In the genomic region with DNA sequence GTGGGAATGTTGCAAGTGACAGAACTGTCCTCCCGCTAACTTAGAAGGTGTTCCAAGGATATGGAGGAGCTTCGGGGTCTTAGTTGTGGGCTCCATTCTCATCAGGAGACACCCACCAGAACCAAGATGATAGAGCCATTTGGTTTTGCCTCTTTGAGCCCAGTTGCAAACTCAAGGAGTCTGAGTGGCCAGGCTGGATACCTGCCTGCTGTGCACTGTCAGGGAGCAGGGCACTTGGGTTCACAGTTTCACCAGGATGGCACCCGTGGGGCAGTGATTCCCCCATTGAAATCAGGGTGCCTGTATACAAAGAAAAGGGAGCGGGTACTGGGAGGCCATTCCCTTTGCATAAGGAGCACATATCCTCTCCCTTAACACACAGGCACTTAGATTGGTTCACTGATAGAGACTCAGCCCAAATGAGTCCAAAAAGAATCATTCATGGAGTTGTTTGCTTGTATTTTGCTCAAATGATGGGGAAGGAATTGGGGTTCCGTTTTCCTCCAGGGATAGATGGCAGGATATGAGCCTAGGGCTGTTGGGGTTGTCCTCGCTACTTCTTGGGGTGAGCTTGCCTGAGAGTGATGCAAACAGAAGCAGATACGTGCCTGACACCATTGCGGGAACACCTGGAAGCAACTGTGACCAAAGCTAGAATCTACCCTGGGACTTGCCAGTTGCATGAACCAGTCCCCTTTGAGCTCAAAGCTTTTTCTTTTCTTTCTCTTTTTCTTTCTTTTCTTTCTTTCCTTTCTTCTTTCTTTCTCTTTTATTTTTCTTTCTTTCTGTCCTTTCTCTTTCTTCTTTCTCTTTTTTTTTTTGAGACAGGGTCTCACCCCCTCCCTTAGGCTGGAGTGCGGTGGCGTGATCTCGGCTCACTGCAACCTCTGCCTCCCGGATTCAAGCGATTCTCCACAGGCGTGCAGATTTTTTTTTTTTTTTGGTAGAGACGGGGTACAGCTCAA, we compare ENCODE assay signal across 11 cellular contexts. TPM values are rescaled to one million over a fixed set of nuclear protein-coding genes. Genes with fewer than 3 reads are reported as not detected.
A peak's percentile ranks its signal among the peaks of the same experiment; 100 is the strongest.
DNase-seq lines count a peak whose midpoint lies in the region; ATAC-seq and TF ChIP-seq lines count a peak whose summit lies in the region.
"Had no signal": no experiment of that assay in that cellular context is flagged by ENCODE, and none has a peak within 500 bp of the region (broad histone marks: within the 10 kb centered on the region; RNA-seq: fewer than 3 reads in every experiment).

No MANE protein-coding gene starts in this region.

- H3K4me3 ChIP-seq in PC-3 (ENCODE audit: low read length): peak overlapping the region; percentile 82; the same call in 1 of the 2 replicates
- H3K4me3 ChIP-seq in effector memory CD4-positive, alpha-beta T cell (ENCODE audit: insufficient read depth, low read depth, low read length, poor library complexity, severe bottlenecking): peak overlapping the region; percentile 53

- ATAC-seq in PC-3: no peak
- ATAC-seq in stimulated activated naive B cell treated with anti-CD40 and anti-IgM and Interleukin-4, amounts not matched to agents 10 μg/mL and 1 μg/mL and 100 μg/mL, for 72 hours (replicated peaks): no peak

- no peak overlapping the region for H3K27ac ChIP-seq in PC-3 (ENCODE audit: low read length)
- H3K27ac ChIP-seq in effector memory CD4-positive, alpha-beta T cell (ENCODE audit: insufficient read depth, low read length, poor library complexity, severe bottlenecking): peak overlapping the region; percentile 93
- H3K27ac ChIP-seq: epithelial cell of prostate had no signal

- peak overlapping the region; percentile 97 for H3K4me2 ChIP-seq in PC-3 (ENCODE audit: low read length)

- DNase-seq in activated T-cell treated with anti-CD3 and anti-CD28 coated beads, Interleukin-2, amount 50 U/mL, for 24 hours: peak; percentile 56
- no peak for DNase-seq in activated T-cell treated with anti-CD3 and anti-CD28 coated beads for 4 hours
- DNase-seq in PC-3: no peak
- peak in 1 of 3 donors; percentile 44 for DNase-seq in effector memory CD4-positive, alpha-beta T cell
- no peak for DNase-seq in stimulated activated naive B cell treated with anti-CD40 and anti-IgM and Interleukin-4, amounts not matched to agents 10 μg/mL and 1 μg/mL and 100 μg/mL, for 72 hours
- DNase-seq in GDM1 (lab: John Stamatoyannopoulos, UW): no peak
- DNase-seq in putamen (ENCODE audit: low spot score): no peak
- no peak for DNase-seq in DMS153 (lab: John Stamatoyannopoulos, UW)
- DNase-seq: NCI-H1436 had no signal

- intact Hi-C loops in PC-3 (cut with micrococcal nuclease): loop anchor here (2.0 kb wide), 2 partner anchors 19 to 127 kb away; partner anchors contain the start of gene GRK6

- H3K36me3 Mint-ChIP-seq in activated T-cell treated with anti-CD3 and anti-CD28 coated beads, Interleukin-2, amount 50 U/mL, for 24 hours (ENCODE audit: low read depth): peaks cover 36% of the 10 kb centered on the region
- peaks cover 12 to 15% of the 10 kb centered on the region in 2 donors for H3K36me3 Mint-ChIP-seq in stimulated activated naive B cell treated with anti-CD40 and anti-IgM and Interleukin-4, amounts not matched to agents 10 μg/mL and 1 μg/mL and 100 μg/mL, for 72 hours

- peaks cover 23% of the 10 kb centered on the region for H3K4me1 ChIP-seq in PC-3 (ENCODE audit: insufficient read depth, low read length)
- H3K4me1 ChIP-seq in effector memory CD4-positive, alpha-beta T cell (ENCODE audit: control insufficient read depth, insufficient read depth, low read length, poor library complexity, severe bottlenecking): peaks cover 54% of the 10 kb centered on the region

- no peaks in the 10 kb centered on the region for H4K20me1 ChIP-seq in PC-3 (ENCODE audit: low read length)

- no peaks in the 10 kb centered on the region for H3K9me3 Mint-ChIP-seq in activated T-cell treated with anti-CD3 and anti-CD28 coated beads, Interleukin-2, amount 50 U/mL, for 24 hours
- no peaks in the 10 kb centered on the region for H3K9me3 Mint-ChIP-seq in stimulated activated naive B cell treated with anti-CD40 and anti-IgM and Interleukin-4, amounts not matched to agents 10 μg/mL and 1 μg/mL and 100 μg/mL, for 72 hours

- peak overlapping the region; percentile 75 for H3K9ac ChIP-seq in PC-3 (ENCODE audit: low read length)

- H3K36me3 ChIP-seq in PC-3 (ENCODE audit: low read depth, low read length): peaks cover 7% of the 10 kb centered on the region; the same call in 1 of the 2 replicates
- peaks cover 32% of the 10 kb centered on the region for H3K36me3 ChIP-seq in effector memory CD4-positive, alpha-beta T cell (ENCODE audit: control insufficient read depth, insufficient read depth, low read length)

- peak overlapping the region; percentile 91 for H3K27ac Mint-ChIP-seq in activated T-cell treated with anti-CD3 and anti-CD28 coated beads, Interleukin-2, amount 50 U/mL, for 24 hours
- H3K27ac Mint-ChIP-seq in stimulated activated naive B cell treated with anti-CD40 and anti-IgM and Interleukin-4, amounts not matched to agents 10 μg/mL and 1 μg/mL and 100 μg/mL, for 72 hours: peak overlapping the region; percentile 94

- H3K4me1 Mint-ChIP-seq in activated T-cell treated with anti-CD3 and anti-CD28 coated beads, Interleukin-2, amount 50 U/mL, for 24 hours (ENCODE audit: low read depth): peaks cover 66% of the 10 kb centered on the region
- H3K4me1 Mint-ChIP-seq in stimulated activated naive B cell treated with anti-CD40 and anti-IgM and Interleukin-4, amounts not matched to agents 10 μg/mL and 1 μg/mL and 100 μg/mL, for 72 hours: peaks cover 41 to 60% of the 10 kb centered on the region in 2 donors

- POLR2A ChIA-PET in PC-3 (lab: Charles Lee; ENCODE audit: unreplicated experiment): interaction anchor here (0.6 to 1.3 kb wide), 3 partner anchors 19 to 52 kb away, joined by 3 to 7 read pairs (median 3); partner anchors contain the start of gene GRK6

- peaks cover 48% of the 10 kb centered on the region for H3K79me2 ChIP-seq in PC-3 (ENCODE audit: low read length)

- H3F3A ChIP-seq in PC-3 (ENCODE audit: low read length, unreplicated experiment): peaks cover 7% of the 10 kb centered on the region

- CTCF ChIA-PET in PC-3 (lab: Charles Lee): interaction anchor here (0.5 to 2.2 kb wide), 4 partner anchors 10 to 41 kb away, joined by 3 to 7 read pairs (median 4); partner anchors contain the start of gene GRK6

- H3K27me3 Mint-ChIP-seq in activated T-cell treated with anti-CD3 and anti-CD28 coated beads, Interleukin-2, amount 50 U/mL, for 24 hours: no peaks in the 10 kb centered on the region
- no peaks in the 10 kb centered on the region for H3K27me3 Mint-ChIP-seq in stimulated activated naive B cell treated with anti-CD40 and anti-IgM and Interleukin-4, amounts not matched to agents 10 μg/mL and 1 μg/mL and 100 μg/mL, for 72 hours

- BruUV-seq in PC-3 (replicated peaks; lab: Mats Ljungman, UMichigan): TSS peak; percentile 29

- no peaks in the 10 kb centered on the region for H3K27me3 ChIP-seq in PC-3 (ENCODE audit: low read length)
- H3K27me3 ChIP-seq in effector memory CD4-positive, alpha-beta T cell (replicated peaks; ENCODE audit: control insufficient read depth, insufficient read depth, low read length, poor library complexity, severe bottlenecking): no peaks in the 10 kb centered on the region

- H3K9me3 ChIP-seq in PC-3 (ENCODE audit: low read length): no peaks in the 10 kb centered on the region
- no peaks in the 10 kb centered on the region for H3K9me3 ChIP-seq in effector memory CD4-positive, alpha-beta T cell (ENCODE audit: control insufficient read depth, low read length)

- no peak overlapping the region for H2AFZ ChIP-seq in PC-3 (ENCODE audit: low read length)

- H3K4me3 Mint-ChIP-seq in activated T-cell treated with anti-CD3 and anti-CD28 coated beads, Interleukin-2, amount 50 U/mL, for 24 hours: peak overlapping the region; percentile 70
- peak overlapping the region; percentile 64 to 74 for H3K4me3 Mint-ChIP-seq in stimulated activated naive B cell treated with anti-CD40 and anti-IgM and Interleukin-4, amounts not matched to agents 10 μg/mL and 1 μg/mL and 100 μg/mL, for 72 hours

- no peak for TF ChIP-seq CTCF in PC-3 (conservative IDR thresholded peaks at IDR 0.05; ENCODE audit: low read depth, low read length)

- H3K9me2 ChIP-seq in PC-3 (replicated peaks; ENCODE audit: low read length): no peaks in the 10 kb centered on the region

RNA-seq across cellular contexts. Expression of gene PRR7, which starts 1.3 kb away (rescaled TPM):
- 40.6 and 47.2 TPM in 2 replicates for total RNA-seq in PC-3 (2014; rRNA removed)

RNA-seq across cellular contexts. Expression of gene GRK6, which starts 18.9 kb away (rescaled TPM):
- total RNA-seq in PC-3 (2014; rRNA removed): 69.9 and 88.8 TPM in 2 replicates

RNA-seq across cellular contexts. Expression of gene DBN1, which starts 28.1 kb away (rescaled TPM):
- total RNA-seq in PC-3 (2014; rRNA removed): 127 and 207 TPM in 2 replicates

RNA-seq across cellular contexts. Expression of gene F12, which starts 36.0 kb away (rescaled TPM):
- total RNA-seq in PC-3 (2014; rRNA removed): 31.0 and 36.8 TPM in 2 replicates

RNA-seq across cellular contexts. Expression of gene PFN3, which starts 44.9 kb away (rescaled TPM):
- not detected in 2 replicates for total RNA-seq in PC-3 (2014; rRNA removed)
- total RNA-seq: myocyte had no signal
